Comparison of ENCODE assay signal across 8 cellular contexts in genomic region chr14:80955434-80955939, GRCh38. TPM values are rescaled to one million over a fixed set of nuclear protein-coding genes. Genes with fewer than 3 reads are reported as not detected.
A peak's percentile ranks its signal among the peaks of the same experiment; 100 is the strongest.
DNase-seq lines count a peak whose midpoint lies in the region; ATAC-seq and TF ChIP-seq lines count a peak whose summit lies in the region.

TSS of gene TSHR (plus strand) at chr14:80955621. CDS start at chr14:80955681, 60 bp downstream.

- H3F3A ChIP-seq in SK-N-SH (replicated peaks; ENCODE audit: insufficient read depth) (no peaks in the 10 kb centered on the region), neural cell (ENCODE audit: insufficient read depth, low read length, poor library complexity, severe bottlenecking) (no peaks in the 10 kb centered on the region)

- 50% methylated on average over 16 of the region's 19 CpGs for WGBS in SK-N-SH (ENCODE audit: low lambda C conversion rate)
- 37% methylated on average over 16 of the region's 19 CpGs for WGBS in esophagus muscularis mucosa

- no peaks in the 10 kb centered on the region for H3K9me2 ChIP-seq in SK-N-SH
- H3K9me2 ChIP-seq in neural cell (ENCODE audit: insufficient read depth, low read length), result no peaks in the 10 kb centered on the region

- H3K9me3 ChIP-seq in SK-N-SH (no peaks in the 10 kb centered on the region), esophagus muscularis mucosa (no peaks in the 10 kb centered on the region), neural cell (ENCODE audit: low read length) (no peaks in the 10 kb centered on the region)

- no peak within 1 kb of the TSS for H3K9ac ChIP-seq in SK-N-SH
- peak within 1 kb of the TSS; percentile 39 for H3K9ac ChIP-seq in neural cell (ENCODE audit: low read length)

- CTCF ChIA-PET in SK-N-SH (lab: Yijun Ruan, JAX), result interaction anchor here (0.5 to 3.0 kb wide), 14 partner anchors 9 to 316 kb away, joined by 3 to 42 read pairs (median 6); partner anchors contain the start of gene CEP128

- H4K20me1 ChIP-seq in SK-N-SH (ENCODE audit: insufficient read depth), result no peaks in the 10 kb centered on the region
- H4K20me1 ChIP-seq in neural cell (ENCODE audit: insufficient read depth), result no peaks in the 10 kb centered on the region

- peak; percentile 2 for DNase-seq in Daoy (ENCODE audit: low read depth)
- DNase-seq in SK-N-SH, result no peak
- DNase-seq in esophagus muscularis mucosa (ENCODE audit: extremely low spot score), result no peak
- DNase-seq in occipital lobe (lab: John Stamatoyannopoulos, UW), result no peak
- DNase-seq in activated effector memory CD4-positive, alpha-beta T cell treated with anti-CD3 and anti-CD28 coated beads, Interleukin-2, amount 50 U/mL, for 16 hours, result no peak
- no peak for DNase-seq in KBM-7

- H3K4me1 ChIP-seq in SK-N-SH (ENCODE audit: control insufficient read depth in 1 of 2, insufficient read depth in 2 of 2, low read depth in 1 of 2, low read length in 1 of 2), result peaks cover 0 to 2% of the 10 kb centered on the region in 2 experiments; a peak in 1 of 4 replicates
- H3K4me1 ChIP-seq in esophagus muscularis mucosa, result peaks cover 0 to 10% (median 9%) of the 10 kb centered on the region in 4 donors

- in situ Hi-C loops in KBM-7 (cut with MboI; ENCODE audit: low pct_unique_long_range_greater_than_20kb, low sequenced_read_pairs), result loop anchor here (25.0 kb wide), 1 partner anchor 507 kb away; no protein-coding TSS in a partner anchor

- H2AFZ ChIP-seq in SK-N-SH (ENCODE audit: low read depth) (peak within 1 kb of the TSS; percentile 89), neural cell (ENCODE audit: low read depth, low read length) (peak within 1 kb of the TSS; percentile 15)

- peak within 1 kb of the TSS; percentile 54 to 70 for H3K4me3 ChIP-seq in SK-N-SH (ENCODE audit: low read depth in 2 of 2, low read length in 1 of 2)
- H3K4me3 ChIP-seq in esophagus muscularis mucosa, result peak within 1 kb of the TSS; percentile 53 to 65 (median 58)
- H3K4me3 ChIP-seq in neural cell (ENCODE audit: low read length), result peak within 1 kb of the TSS; percentile 68

- intact Hi-C loops in esophagus muscularis mucosa (cut with DNase I), result loop anchor here (2.0 kb wide), 1 partner anchor 31 kb away; no protein-coding TSS in a partner anchor

- TF ChIP-seq EP300 in SK-N-SH (IDR thresholded peaks at IDR 0.05; ENCODE audit: borderline replicate concordance in 1 of 2, low read depth in 1 of 2, low read length in 1 of 2) (no peak), esophagus muscularis mucosa (IDR thresholded peaks at IDR 0.05) (no peak), neural cell (conservative IDR thresholded peaks at IDR 0.05; ENCODE audit: poor library complexity, severe bottlenecking) (no peak)

- H3K79me2 ChIP-seq in SK-N-SH (ENCODE audit: insufficient read depth), result no peaks in the 10 kb centered on the region
- H3K79me2 ChIP-seq in neural cell (replicated peaks; ENCODE audit: insufficient read depth, low read length), result no peaks in the 10 kb centered on the region

- peaks cover 25% of the 10 kb centered on the region for H3K27me3 ChIP-seq in SK-N-SH (ENCODE audit: insufficient read depth)
- peaks cover 0 to 10% (median 4%) of the 10 kb centered on the region in 4 donors for H3K27me3 ChIP-seq in esophagus muscularis mucosa
- peaks cover 15% of the 10 kb centered on the region for H3K27me3 ChIP-seq in neural cell (ENCODE audit: insufficient read depth, low read depth, low read length)

- POLR2A ChIA-PET in SK-N-SH (lab: Yijun Ruan, JAX), result no interaction called here

- H3K36me3 ChIP-seq in SK-N-SH (replicated peaks in 1 of 2; ENCODE audit: control insufficient read depth in 1 of 2, insufficient read depth in 2 of 2, low read length in 1 of 2) (no peaks in the 10 kb centered on the region), esophagus muscularis mucosa (no peaks in the 10 kb centered on the region), neural cell (ENCODE audit: insufficient read depth, low read length) (no peaks in the 10 kb centered on the region)

- H3K4me2 ChIP-seq in SK-N-SH (peak within 1 kb of the TSS; percentile 90; the same call in 1 of the 2 replicates), neural cell (ENCODE audit: low read length) (peak within 1 kb of the TSS; percentile 67)

- TF ChIP-seq CTCF in SK-N-SH (IDR thresholded peaks at IDR 0.05), result no peak
- no peak for TF ChIP-seq CTCF in esophagus muscularis mucosa (IDR thresholded peaks at IDR 0.05)
- no peak for TF ChIP-seq CTCF in neural cell (IDR thresholded peaks at IDR 0.05; ENCODE audit: poor library complexity, severe bottlenecking)

- no peak for ATAC-seq in HG03342 (IDR thresholded peaks at IDR 0.05; ENCODE audit: unreplicated experiment)

- TF ChIP-seq RAD21 in SK-N-SH (IDR thresholded peaks at IDR 0.05; ENCODE audit: low read length), result no peak
- no peak for TF ChIP-seq RAD21 in neural cell (conservative IDR thresholded peaks at IDR 0.05)

- H3K27ac ChIP-seq in SK-N-SH (ENCODE audit: low read depth in 2 of 2, low read length in 1 of 2) (no peak within 1 kb of the TSS), esophagus muscularis mucosa (replicated peaks in 1 of 4) (no peak within 1 kb of the TSS), neural cell (ENCODE audit: low read length) (no peak within 1 kb of the TSS)

- no peak for TF ChIP-seq POLR2A in esophagus muscularis mucosa (IDR thresholded peaks at IDR 0.05; ENCODE audit: low read depth)

TF ChIP-seq in SK-N-SH, 30 proteins besides CTCF, POLR2A, EP300 and RAD21 (continues in another document):
- TF ChIP-seq GABPA (IDR thresholded peaks at IDR 0.05; ENCODE audit: low read depth), result no peak
- TF ChIP-seq SMC3 (IDR thresholded peaks at IDR 0.05; ENCODE audit: low read depth, low read length), result no peak
- no peak for TF ChIP-seq USF2 (IDR thresholded peaks at IDR 0.05; ENCODE audit: borderline replicate concordance, low read depth, low read length)
- TF ChIP-seq RCOR1 (IDR thresholded peaks at IDR 0.05; ENCODE audit: low read length), result no peak
- no peak for TF ChIP-seq SIN3A (IDR thresholded peaks at IDR 0.05; ENCODE audit: borderline replicate concordance, low read depth, low read length)
- TF ChIP-seq NRF1 (IDR thresholded peaks at IDR 0.05; ENCODE audit: low read depth, low read length), result no peak
- no peak for TF ChIP-seq MXI1 (IDR thresholded peaks at IDR 0.05; ENCODE audit: low read depth, low read length)

TF ChIP-seq in neural cell, 6 proteins besides CTCF, POLR2A, EP300 and RAD21:
- TF ChIP-seq SMC3 (conservative IDR thresholded peaks at IDR 0.05; ENCODE audit: poor library complexity), result no peak
- TF ChIP-seq MXI1 (conservative IDR thresholded peaks at IDR 0.05; ENCODE audit: poor library complexity, severe bottlenecking), result no peak
- no peak for TF ChIP-seq POLR2AphosphoS5 (IDR thresholded peaks at IDR 0.05)
- TF ChIP-seq TAF1 (IDR thresholded peaks at IDR 0.05; ENCODE audit: low read depth), result no peak
TF ChIP-seq in neural cell: peak in this region for 0.

RNA-seq across cellular contexts. Expression of gene TSHR, which starts in this region (rescaled TPM):
- not detected in 2 replicates for total RNA-seq in Daoy (2014; rRNA removed; shearing (Covaris generic))
- not detected in 2 replicates for polyA plus RNA-seq in SK-N-SH (2012; rRNA removed)
- not detected in 2 replicates for polyA plus RNA-seq in SK-N-SH (2012; cell fraction: cytosol; rRNA removed)
- polyA plus RNA-seq in SK-N-SH (2012; cell fraction: nucleus; rRNA removed), result not detected in 2 replicates
- under 1 TPM in 1 of 4 donors, not detected in 3; 0.17 TPM for total RNA-seq in esophagus muscularis mucosa
- polyA plus RNA-seq in neural cell, result not detected in 2 replicates
- not detected in 2 replicates for polyA minus RNA-seq in neural cell
- total RNA-seq in occipital lobe, result under 0.01 TPM

Comparison
In these comparisons a context has a peak if more than half of its experiments do, and no peak if none do; other contexts are left out.
1. Peak in DNase-seq in Daoy; RNA of the gene not detected or under 1 TPM.